17 cellular contexts compared by ENCODE assay signal in the genomic region with DNA sequence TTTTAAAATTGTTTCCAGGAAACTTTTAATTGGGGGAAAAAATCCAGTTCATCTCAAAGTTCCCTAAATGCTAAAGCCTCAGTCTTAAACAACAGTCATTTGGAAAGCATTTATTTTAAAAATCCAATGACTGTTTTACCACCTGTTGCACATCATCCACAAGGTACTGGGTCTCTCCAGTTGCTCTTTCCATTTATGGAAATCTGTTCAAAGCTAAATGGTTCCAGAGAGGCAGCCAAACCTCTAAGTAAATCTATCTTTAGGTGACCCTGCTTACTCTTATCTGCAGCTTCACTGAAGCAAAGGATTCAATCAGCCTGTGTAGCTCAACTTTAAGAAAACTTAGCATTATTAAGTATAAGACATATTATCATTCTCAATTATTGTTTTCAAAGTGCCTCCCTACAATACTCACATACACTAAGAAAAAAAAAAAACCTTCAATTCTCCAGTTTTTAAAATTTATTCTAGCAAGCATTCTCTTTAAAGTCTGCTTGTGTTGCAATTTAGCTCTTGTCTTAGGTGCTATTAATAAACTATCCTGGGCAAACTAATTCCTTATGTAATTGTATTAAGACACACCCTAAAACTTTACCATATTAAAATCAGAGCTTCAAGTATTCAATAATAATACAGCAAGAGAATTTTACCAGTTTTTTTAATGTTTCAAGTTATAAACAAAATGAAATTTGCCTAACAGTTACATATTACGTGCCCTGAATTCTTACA.
DNase-seq lines count a peak whose midpoint lies in the region; ATAC-seq, FAIRE-seq and TF ChIP-seq lines count a peak whose summit lies in the region.
"Had no signal": no experiment of that assay in that cellular context is flagged by ENCODE, and none has a peak within 500 bp of the region (broad histone marks: within the 10 kb centered on the region; RNA-seq: fewer than 3 reads in every experiment).

No MANE protein-coding gene starts in this region.

- FAIRE-seq in endometrium (lab: Jason Lieb, UNC), result peak; percentile 33

- 86 to 87% methylated on average over 1 of the region's 1 CpG for WGBS in transverse colon (ENCODE audit: low coverage in 1 of 2), 2 donors

- H3K4me3 ChIP-seq in muscle layer of colon (ENCODE audit: low read depth in 1 of 2, low read length in 2 of 2) (no peak overlapping the region), transverse colon (no peak overlapping the region), brain microvascular endothelial cell (ENCODE audit: low read depth, low read length) (no peak overlapping the region)
- H3K4me3 ChIP-seq: thoracic aorta had no signal

- intact Hi-C loops in Right ventricle myocardium inferior (cut with DNase I) (no loop called here), cardiac septum (cut with DNase I) (no loop called here), transverse colon (cut with DNase I; ENCODE audit: low total_unique reads) (no loop called here)

- no peak for TF ChIP-seq EP300 in transverse colon (IDR thresholded peaks at IDR 0.05; ENCODE audit: low read depth)

- H3K9me3 ChIP-seq in muscle layer of colon (ENCODE audit: low read length) (no peaks in the 10 kb centered on the region), transverse colon (no peaks in the 10 kb centered on the region)
- H3K9me3 ChIP-seq: thoracic aorta had no signal

- TF ChIP-seq CTCF in transverse colon (IDR thresholded peaks at IDR 0.05) (no peak), brain microvascular endothelial cell (IDR thresholded peaks at IDR 0.05; ENCODE audit: low read depth, low read length, missing control alignments) (no peak)

- H3K27me3 ChIP-seq in muscle layer of colon (ENCODE audit: control insufficient read depth in 1 of 2, insufficient read depth in 2 of 2, low read length in 2 of 2), result no peaks in the 10 kb centered on the region
- no peaks in the 10 kb centered on the region for H3K27me3 ChIP-seq in transverse colon
- H3K27me3 ChIP-seq in brain microvascular endothelial cell (replicated peaks), result no peaks in the 10 kb centered on the region

- H3K27ac ChIP-seq in muscle layer of colon (ENCODE audit: low read depth, low read length) (peak overlapping the region; percentile 12), transverse colon (peak overlapping the region in 3 of 4 donors; percentile 27 to 97 (median 40)), brain microvascular endothelial cell (no peak overlapping the region)
- H3K27ac ChIP-seq: thoracic aorta had no signal

- H3K36me3 ChIP-seq in muscle layer of colon (ENCODE audit: insufficient read depth, low read length), result peaks cover 8% of the 10 kb centered on the region
- H3K36me3 ChIP-seq in transverse colon, result peaks cover 0 to 13% (median 5%) of the 10 kb centered on the region in 4 donors
- H3K36me3 ChIP-seq in brain microvascular endothelial cell (replicated peaks), result peaks cover 8% of the 10 kb centered on the region

- peak; percentile 85 for ATAC-seq in Right ventricle myocardium inferior
- ATAC-seq in HG02763 (IDR thresholded peaks at IDR 0.05; ENCODE audit: unreplicated experiment), result no peak

- H3K4me1 ChIP-seq in muscle layer of colon (ENCODE audit: insufficient read depth, low read length), result peaks cover 50% of the 10 kb centered on the region
- H3K4me1 ChIP-seq in transverse colon, result peaks cover 0 to 43% (median 10%) of the 10 kb centered on the region in 4 donors

- H3K9ac ChIP-seq in muscle layer of colon (ENCODE audit: low read length), result no peak overlapping the region

- no peak for TF ChIP-seq POLR2A in transverse colon (IDR thresholded peaks at IDR 0.05)

- DNase-seq in Right ventricle myocardium inferior (ENCODE audit: missing footprints) (no peak), cardiac septum (ENCODE audit: low spot score) (no peak), transverse colon (no peak), brain microvascular endothelial cell (no peak), GOT3 (lab: John Stamatoyannopoulos, UW) (no peak)
- DNase-seq: activated CD4-positive, alpha-beta T cell treated with anti-CD3 and anti-CD28 coated beads, Interleukin-2, amount 10 ng/mL, durations not matched to agents 24 days and 14 days; activated naive CD4-positive, alpha-beta T cell treated with anti-CD3 and anti-CD28 coated beads for 36 hours; aorta; CD8-positive, alpha-beta memory T cell; effector memory CD4-positive, alpha-beta T cell; head of caudate nucleus; NCI-H1694; nephron progenitor cell had no signal

- in situ Hi-C loops in transverse colon (cut with MboI; ENCODE audit: low pct_ligation_motif_present in 1 of 4, low pct_unique_long_range_greater_than_20kb in 1 of 4, low sequenced_read_pairs in 3 of 4), result loop anchor here in 1 of 4 donors (25.0 kb wide), 1 partner anchor 211 kb away; the partner anchor contains the start of gene MGARP
- in situ Hi-C loops in brain microvascular endothelial cell (cut with HindIII; ENCODE audit: low pct_ligation_motif_present, low sequenced_read_pairs), result no loop called here
